8 cellular contexts compared by ENCODE assay signal in genomic region chr19:49875801-49876421, GRCh38. TPM values are rescaled to one million over a fixed set of nuclear protein-coding genes. Genes with fewer than 3 reads are reported as not detected.
DNase-seq lines count a peak whose midpoint lies in the region; TF ChIP-seq lines count a peak whose summit lies in the region.

No MANE protein-coding gene starts in this region.

- H3K27ac ChIP-seq in uterus, result peak overlapping the region; percentile 96 to 100

- H3K4me1 ChIP-seq in uterus, result peaks cover 0 to 7% of the 10 kb centered on the region in 2 donors

- no peaks in the 10 kb centered on the region for H3K36me3 ChIP-seq in uterus

- no peaks in the 10 kb centered on the region for H3K27me3 ChIP-seq in uterus

- no peak for TF ChIP-seq CTCF in neural crest cell (conservative IDR thresholded peaks at IDR 0.05)
- TF ChIP-seq CTCF in uterus (IDR thresholded peaks at IDR 0.05), result no peak

- H3K27me3 Mint-ChIP-seq in neural crest cell (ENCODE audit: low read depth), result no peaks in the 10 kb centered on the region

- H3K27ac Mint-ChIP-seq in neural crest cell (ENCODE audit: unreplicated experiment), result no peak overlapping the region

- no peaks in the 10 kb centered on the region for H3K36me3 Mint-ChIP-seq in neural crest cell (ENCODE audit: low read depth)

- H3K9me3 ChIP-seq in uterus, result no peaks in the 10 kb centered on the region

- peak overlapping the region; percentile 63 to 100 for H3K4me3 ChIP-seq in uterus

- DNase-seq in NCI-H2081 (lab: John Stamatoyannopoulos, UW), result peak; percentile 18 to 33
- no peak for DNase-seq in NCI-H2081 treated with DMSO at 0.1 percent for 48 hours (lab: John Stamatoyannopoulos, UW)
- DNase-seq in NCI-H446 treated with DMSO at 0.1 percent for 48 hours (lab: John Stamatoyannopoulos, UW), result peak; percentile 8
- DNase-seq in activated T-cell treated with anti-CD3 and anti-CD28 coated beads for 4 hours, result peak; percentile 42
- DNase-seq in fibroblast of peridontal ligament (ENCODE audit: extremely low read depth), result peak; percentile 42
- DNase-seq in neural crest cell (ENCODE audit: low read depth, low spot score), result peak; percentile 56
- DNase-seq in uterus, result peak; percentile 70 to 78
- no peak for DNase-seq in epidermal melanocyte (ENCODE audit: insufficient read length, low spot score)

- H3K4me3 Mint-ChIP-seq in neural crest cell, result no peak overlapping the region

- intact Hi-C loops in uterus (cut with DNase I; ENCODE audit: low total_unique reads), result no loop called here

- no peaks in the 10 kb centered on the region for H3K9me3 Mint-ChIP-seq in neural crest cell

- peaks cover 25% of the 10 kb centered on the region for H3K4me1 Mint-ChIP-seq in neural crest cell

- no peak for TF ChIP-seq POLR2A in uterus (IDR thresholded peaks at IDR 0.05)

RNA-seq across cellular contexts. Expression of gene AKT1S1, which starts 1.2 kb away (rescaled TPM):
- total RNA-seq in neural crest cell, result 38.6 and 39.6 TPM in 2 replicates
- 10 to 100 TPM in 1 of 4 donors, 1 to 10 TPM in 3; 2.6 to 26.7 (median 5.9) TPM for total RNA-seq in uterus

RNA-seq across cellular contexts. Expression of gene TBC1D17, which starts 1.6 kb away (rescaled TPM):
- total RNA-seq in neural crest cell, result 30.5 and 34.5 TPM in 2 replicates
- total RNA-seq in uterus, result 10 to 100 TPM in 3 of 4 donors, 1 to 10 TPM in 1; 9.1 to 44.1 (median 12.5) TPM

RNA-seq across cellular contexts. Expression of gene PNKP, which starts 8.5 kb away (rescaled TPM):
- total RNA-seq in neural crest cell, result 131 and 135 TPM in 2 replicates
- total RNA-seq in uterus, result 100 to 1,000 TPM in 1 of 4 donors, 10 to 100 TPM in 3; 47.7 to 104 (median 77.7) TPM

RNA-seq across cellular contexts. Expression of gene IL4I1, which starts 20.8 kb away (rescaled TPM):
- 0.12 and 0.41 TPM in 2 replicates for total RNA-seq in neural crest cell
- 1 to 10 TPM in 1 of 4 donors, under 1 TPM in 1, not detected in 2; 0.82 to 1.2 TPM for total RNA-seq in uterus

RNA-seq across cellular contexts. Expression of gene PTOV1, which starts 25.0 kb away (rescaled TPM):
- total RNA-seq in neural crest cell (453 and 466 TPM in 2 replicates), uterus (100 to 1,000 TPM in 1 of 4 donors, 10 to 100 TPM in 3; 46.2 to 156 (median 82.0) TPM)

Comparison
In these comparisons a context has a peak if more than half of its experiments do, and no peak if none do; other contexts are left out.
1. DNase-seq: peak in NCI-H2081 (2 of 2), NCI-H446 treated with DMSO at 0.1 percent for 48 hours (single experiment), activated T-cell treated with anti-CD3 and anti-CD28 coated beads for 4 hours (single experiment), fibroblast of peridontal ligament (single experiment), neural crest cell (single experiment) and uterus (2 of 2); none in NCI-H2081 treated with DMSO at 0.1 percent for 48 hours (single experiment) and epidermal melanocyte (single experiment).